1 cellular context compared by ENCODE assay signal in the genomic region with DNA sequence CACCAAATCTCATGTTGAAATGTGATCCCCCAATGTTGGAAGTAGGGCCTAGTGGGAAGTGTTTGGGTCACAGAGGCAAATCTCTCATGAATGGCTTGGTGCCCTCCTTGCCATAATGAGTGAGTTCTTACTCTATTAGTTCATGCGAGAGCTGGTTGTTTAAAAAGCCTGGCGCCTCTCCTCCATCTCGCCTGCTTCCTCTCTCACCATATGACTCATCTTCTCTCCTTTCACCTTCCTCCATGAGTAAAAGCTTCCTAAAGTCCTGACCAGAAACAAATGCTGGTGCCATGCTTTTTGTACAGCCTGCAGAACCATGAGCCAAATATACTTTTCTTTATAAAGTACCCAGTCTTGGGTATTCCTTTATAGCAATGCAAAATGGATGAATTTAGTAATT.
A peak's percentile ranks its signal among the peaks of the same experiment; 100 is the strongest.
TF ChIP-seq lines count a peak whose summit lies in the region.

No MANE protein-coding gene starts in this region.

TF ChIP-seq in HCT116, 20 proteins besides CTCF, POLR2A, EP300 and RAD21 (continued from another document):
- no peak for TF ChIP-seq REST (IDR thresholded peaks at IDR 0.05; ENCODE audit: low read depth)
- TF ChIP-seq CBX3 (IDR thresholded peaks at IDR 0.05; ENCODE audit: low read depth), result no peak
- no peak for TF ChIP-seq EZH2phosphoT487 (IDR thresholded peaks at IDR 0.05; ENCODE audit: borderline replicate concordance)
- TF ChIP-seq ELF1 (IDR thresholded peaks at IDR 0.05; ENCODE audit: borderline replicate concordance, low read depth), result no peak
- TF ChIP-seq JUND (IDR thresholded peaks at IDR 0.05), result peak; percentile 67
- no peak for TF ChIP-seq TCF7L2 (IDR thresholded peaks at IDR 0.05; ENCODE audit: borderline replicate concordance, extremely low read depth, insufficient read depth, insufficient read length)
